In the genomic region with DNA sequence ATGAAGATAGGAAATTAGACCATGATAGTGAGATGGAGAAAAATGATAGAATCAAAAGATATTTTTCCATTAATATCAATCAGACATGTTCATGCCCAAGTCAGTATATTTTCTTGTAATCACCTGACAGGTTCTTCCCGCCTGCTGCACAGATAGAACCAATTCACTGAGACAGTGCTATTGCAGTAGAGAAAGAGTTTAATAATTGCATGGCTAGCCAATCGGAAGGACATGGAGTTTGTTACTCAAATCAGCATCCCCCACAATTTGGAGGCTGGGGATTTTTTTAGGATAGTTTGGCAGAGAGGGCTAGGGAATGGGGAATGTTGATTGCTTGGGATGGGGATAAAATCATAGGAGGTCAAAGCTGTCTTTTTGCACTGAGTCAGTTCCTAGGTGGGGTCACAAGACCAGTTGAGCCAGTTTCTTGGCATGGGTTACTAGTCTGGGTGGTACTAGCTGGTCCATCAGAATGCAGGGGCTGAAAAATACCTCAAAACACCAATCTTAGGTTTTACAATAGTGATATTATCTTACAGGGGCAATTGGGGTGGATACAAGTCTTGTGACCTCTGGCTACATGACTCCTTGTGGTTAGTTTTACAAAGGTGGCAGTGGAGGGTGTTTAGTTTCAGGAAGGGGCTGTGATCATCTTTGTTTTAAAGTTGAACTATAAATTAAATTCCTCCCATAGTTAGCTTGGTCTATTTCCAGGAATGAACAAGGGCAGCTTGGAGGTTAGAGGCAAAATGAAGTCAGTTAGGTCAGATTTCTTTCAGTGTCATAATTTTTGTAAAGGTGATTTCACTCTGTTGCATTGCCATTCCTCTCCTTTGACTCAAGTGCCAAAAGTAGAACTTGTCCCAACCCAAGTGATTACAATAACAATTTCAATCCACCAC, we compare ENCODE assay signal across 1 cellular context.
TF ChIP-seq lines count a peak whose summit lies in the region.

No MANE protein-coding gene starts in this region.

TF ChIP-seq in SK-N-SH treated with all-trans-retinoic acid at 6 μM for 48 hours, 23 proteins besides CTCF, POLR2A, EP300 and RAD21 (continued from another document):
- TF ChIP-seq, protein P1, sequence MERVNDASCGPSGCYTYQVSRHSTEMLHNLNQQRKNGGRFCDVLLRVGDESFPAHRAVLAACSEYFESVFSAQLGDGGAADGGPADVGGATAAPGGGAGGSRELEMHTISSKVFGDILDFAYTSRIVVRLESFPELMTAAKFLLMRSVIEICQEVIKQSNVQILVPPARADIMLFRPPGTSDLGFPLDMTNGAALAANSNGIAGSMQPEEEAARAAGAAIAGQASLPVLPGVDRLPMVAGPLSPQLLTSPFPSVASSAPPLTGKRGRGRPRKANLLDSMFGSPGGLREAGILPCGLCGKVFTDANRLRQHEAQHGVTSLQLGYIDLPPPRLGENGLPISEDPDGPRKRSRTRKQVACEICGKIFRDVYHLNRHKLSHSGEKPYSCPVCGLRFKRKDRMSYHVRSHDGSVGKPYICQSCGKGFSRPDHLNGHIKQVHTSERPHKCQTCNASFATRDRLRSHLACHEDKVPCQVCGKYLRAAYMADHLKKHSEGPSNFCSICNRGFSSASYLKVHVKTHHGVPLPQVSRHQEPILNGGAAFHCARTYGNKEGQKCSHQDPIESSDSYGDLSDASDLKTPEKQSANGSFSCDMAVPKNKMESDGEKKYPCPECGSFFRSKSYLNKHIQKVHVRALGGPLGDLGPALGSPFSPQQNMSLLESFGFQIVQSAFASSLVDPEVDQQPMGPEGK (CRISPR knock-in tag; IDR thresholded peaks at IDR 0.05; ENCODE audit: borderline replicate concordance) = no peak
- no peak for TF ChIP-seq PPARA (CRISPR knock-in tag; IDR thresholded peaks at IDR 0.05; ENCODE audit: borderline replicate concordance)
- TF ChIP-seq, protein P2, sequence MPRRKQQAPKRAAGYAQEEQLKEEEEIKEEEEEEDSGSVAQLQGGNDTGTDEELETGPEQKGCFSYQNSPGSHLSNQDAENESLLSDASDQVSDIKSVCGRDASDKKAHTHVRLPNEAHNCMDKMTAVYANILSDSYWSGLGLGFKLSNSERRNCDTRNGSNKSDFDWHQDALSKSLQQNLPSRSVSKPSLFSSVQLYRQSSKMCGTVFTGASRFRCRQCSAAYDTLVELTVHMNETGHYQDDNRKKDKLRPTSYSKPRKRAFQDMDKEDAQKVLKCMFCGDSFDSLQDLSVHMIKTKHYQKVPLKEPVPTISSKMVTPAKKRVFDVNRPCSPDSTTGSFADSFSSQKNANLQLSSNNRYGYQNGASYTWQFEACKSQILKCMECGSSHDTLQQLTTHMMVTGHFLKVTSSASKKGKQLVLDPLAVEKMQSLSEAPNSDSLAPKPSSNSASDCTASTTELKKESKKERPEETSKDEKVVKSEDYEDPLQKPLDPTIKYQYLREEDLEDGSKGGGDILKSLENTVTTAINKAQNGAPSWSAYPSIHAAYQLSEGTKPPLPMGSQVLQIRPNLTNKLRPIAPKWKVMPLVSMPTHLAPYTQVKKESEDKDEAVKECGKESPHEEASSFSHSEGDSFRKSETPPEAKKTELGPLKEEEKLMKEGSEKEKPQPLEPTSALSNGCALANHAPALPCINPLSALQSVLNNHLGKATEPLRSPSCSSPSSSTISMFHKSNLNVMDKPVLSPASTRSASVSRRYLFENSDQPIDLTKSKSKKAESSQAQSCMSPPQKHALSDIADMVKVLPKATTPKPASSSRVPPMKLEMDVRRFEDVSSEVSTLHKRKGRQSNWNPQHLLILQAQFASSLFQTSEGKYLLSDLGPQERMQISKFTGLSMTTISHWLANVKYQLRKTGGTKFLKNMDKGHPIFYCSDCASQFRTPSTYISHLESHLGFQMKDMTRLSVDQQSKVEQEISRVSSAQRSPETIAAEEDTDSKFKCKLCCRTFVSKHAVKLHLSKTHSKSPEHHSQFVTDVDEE (CRISPR knock-in tag; IDR thresholded peaks at IDR 0.05) = no peak
- no peak for TF ChIP-seq GLIS3 (CRISPR knock-in tag; IDR thresholded peaks at IDR 0.05)
- no peak for TF ChIP-seq ZNF70 (CRISPR knock-in tag; IDR thresholded peaks at IDR 0.05)
- no peak for TF ChIP-seq TOX (CRISPR knock-in tag; IDR thresholded peaks at IDR 0.05; ENCODE audit: borderline replicate concordance)
- no peak for TF ChIP-seq ZNF565 (CRISPR knock-in tag; conservative IDR thresholded peaks at IDR 0.05; ENCODE audit: low read depth)
- peak; percentile 39 for TF ChIP-seq ISL1 (CRISPR knock-in tag; IDR thresholded peaks at IDR 0.05)
- TF ChIP-seq ZFP30 (CRISPR knock-in tag; IDR thresholded peaks at IDR 0.05) = no peak
- no peak for TF ChIP-seq BACH2 (CRISPR knock-in tag; IDR thresholded peaks at IDR 0.05; ENCODE audit: borderline replicate concordance)
